Comparison of ENCODE assay signal across 1 cellular context in genomic region chr14:100362311-100362927, GRCh38.
A peak's percentile ranks its signal among the peaks of the same experiment; 100 is the strongest.
TF ChIP-seq lines count a peak whose summit lies in the region.

No MANE protein-coding gene starts in this region.

TF ChIP-seq in HEK293, 187 proteins besides CTCF, POLR2A, EP300 and RAD21 (continued from another document and continues in another):
- TF ChIP-seq ZNF664 (tag by site-specific recombination; IDR thresholded peaks at IDR 0.05) (peak; percentile 18; the same call in 1 of the 2 replicates), GLIS1 (tag by site-specific recombination; IDR thresholded peaks at IDR 0.05) (peak; percentile 73), ZNF292 (tag by site-specific recombination; IDR thresholded peaks at IDR 0.05; ENCODE audit: borderline replicate concordance, low read depth) (no peak), ZNF645 (tag by site-specific recombination; IDR thresholded peaks at IDR 0.05) (no peak), ZNF518A (tag by site-specific recombination; conservative IDR thresholded peaks at IDR 0.05; ENCODE audit: low read depth) (no peak), ZNF2 (tag by site-specific recombination; IDR thresholded peaks at IDR 0.05) (no peak), ZNF629 (tag by site-specific recombination; IDR thresholded peaks at IDR 0.05) (peak; percentile 39; the same call in 1 of the 2 replicates), ZNF391 (tag by site-specific recombination; IDR thresholded peaks at IDR 0.05; ENCODE audit: borderline replicate concordance, low read depth) (no peak), ZNF76 (tag by site-specific recombination; IDR thresholded peaks at IDR 0.05; ENCODE audit: borderline replicate concordance, low read depth) (no peak), ZBTB10 (tag by site-specific recombination; IDR thresholded peaks at IDR 0.05) (no peak), TSHZ1 (tag by site-specific recombination; IDR thresholded peaks at IDR 0.05; ENCODE audit: borderline replicate concordance) (peak; percentile 39; the same call in 1 of the 2 replicates), ZSCAN18 (tag by site-specific recombination; IDR thresholded peaks at IDR 0.05) (no peak), ZNF521 (tag by site-specific recombination; IDR thresholded peaks at IDR 0.05) (no peak), PRDM6 (tag by site-specific recombination; IDR thresholded peaks at IDR 0.05) (peak; percentile 85), SCRT2 (tag by site-specific recombination; IDR thresholded peaks at IDR 0.05) (no peak), ZNF155 (tag by site-specific recombination; IDR thresholded peaks at IDR 0.05) (no peak), ZNF843 (tag by site-specific recombination; IDR thresholded peaks at IDR 0.05) (no peak), ZNF548 (tag by site-specific recombination; IDR thresholded peaks at IDR 0.05) (no peak), ZNF366 (tag by site-specific recombination; conservative IDR thresholded peaks at IDR 0.05) (peak; percentile 47; the same call in 1 of the 2 replicates), ZNF398 (tag by site-specific recombination; IDR thresholded peaks at IDR 0.05) (no peak), ZNF335 (tag by site-specific recombination; conservative IDR thresholded peaks at IDR 0.05) (peak; percentile 53; the same call in 1 of the 2 replicates), ZNF449 (tag by site-specific recombination; IDR thresholded peaks at IDR 0.05) (no peak), ZNF280C (tag by site-specific recombination; IDR thresholded peaks at IDR 0.05) (no peak), ZNF248 (tag by site-specific recombination; IDR thresholded peaks at IDR 0.05) (no peak), ZBTB49 (tag by site-specific recombination; IDR thresholded peaks at IDR 0.05; ENCODE audit: low read depth) (no peak), ZNF19 (tag by site-specific recombination; IDR thresholded peaks at IDR 0.05; ENCODE audit: low read depth) (no peak), ZIC2 (tag by site-specific recombination; IDR thresholded peaks at IDR 0.05) (no peak), ZNF610 (tag by site-specific recombination; IDR thresholded peaks at IDR 0.05; ENCODE audit: borderline replicate concordance) (no peak)
